ENCODE assay signal across 1 cellular context in genomic region chr6:139790527-139790926, GRCh38.
TF ChIP-seq lines count a peak whose summit lies in the region.

No MANE protein-coding gene starts in this region.

TF ChIP-seq in IMR-90, 13 proteins besides CTCF, POLR2A, EP300 and RAD21 (continued from another document):
- no peak for TF ChIP-seq SMC3 (IDR thresholded peaks at IDR 0.05; ENCODE audit: low read depth, low read length)
